ENCODE assay signal across 8 cellular contexts in genomic region chr10:133520193-133520738, GRCh38. TPM values are rescaled to one million over a fixed set of nuclear protein-coding genes. Genes with fewer than 3 reads are reported as not detected.
DNase-seq lines count a peak whose midpoint lies in the region; ATAC-seq and TF ChIP-seq lines count a peak whose summit lies in the region.

No MANE protein-coding gene starts in this region.

- H3K4me1 Mint-ChIP-seq in naive B cell = peaks cover 0 to 12% (median 0%) of the 10 kb centered on the region in 3 donors
- peaks cover 4 to 13% of the 10 kb centered on the region in 2 donors for H3K4me1 Mint-ChIP-seq in stimulated activated naive B cell treated with anti-CD40 and anti-IgM and Interleukin-4, amounts not matched to agents 10 μg/mL and 1 μg/mL and 100 μg/mL, for 72 hours

- peaks cover 9 to 39% (median 19%) of the 10 kb centered on the region in 3 donors for H3K27me3 Mint-ChIP-seq in naive B cell
- peaks cover 20 to 39% of the 10 kb centered on the region in 2 donors for H3K27me3 Mint-ChIP-seq in stimulated activated naive B cell treated with anti-CD40 and anti-IgM and Interleukin-4, amounts not matched to agents 10 μg/mL and 1 μg/mL and 100 μg/mL, for 72 hours

- peak; percentile 68 for TF ChIP-seq CTCF in AG10803 (conservative IDR thresholded peaks at IDR 0.05; ENCODE audit: low read length)

- H3K27ac Mint-ChIP-seq in naive B cell = peak overlapping the region in 2 of 6 donors; percentile 7 to 26
- H3K27ac Mint-ChIP-seq in stimulated activated naive B cell treated with anti-CD40 and anti-IgM and Interleukin-4, amounts not matched to agents 10 μg/mL and 1 μg/mL and 100 μg/mL, for 72 hours = peak overlapping the region; percentile 25

- peak overlapping the region in 7 of 8 donors; percentile 52 to 84 (median 70) for H3K4me3 Mint-ChIP-seq in naive B cell
- peak overlapping the region; percentile 68 to 79 for H3K4me3 Mint-ChIP-seq in stimulated activated naive B cell treated with anti-CD40 and anti-IgM and Interleukin-4, amounts not matched to agents 10 μg/mL and 1 μg/mL and 100 μg/mL, for 72 hours

- ATAC-seq in GM18520 (IDR thresholded peaks at IDR 0.05; ENCODE audit: unreplicated experiment) (peak; percentile 68), HG03064 (IDR thresholded peaks at IDR 0.05; ENCODE audit: low read depth, unreplicated experiment) (peak; percentile 94), naive B cell (ENCODE audit: low read depth in 2 of 2) (peak; percentile 98 to 99)
- peak; percentile 99 for ATAC-seq in stimulated activated naive B cell treated with anti-CD40 and anti-IgM and Interleukin-4, amounts not matched to agents 10 μg/mL and 1 μg/mL and 100 μg/mL, for 72 hours (replicated peaks)

- H3K4me3 ChIP-seq in AG10803 (ENCODE audit: low read length) = peak overlapping the region; percentile 69

- DNase-seq in AG10803 (ENCODE audit: low read depth) (peak; percentile 63), epidermal melanocyte (ENCODE audit: insufficient read length, low spot score) (peak; percentile 50), naive B cell (peak; percentile 80)
- peak; percentile 56 for DNase-seq in NK-92 treated with Interleukin-12 subunit alpha and Interleukin-12 subunit beta, amount 100 ng/mL, for 24 hours (lab: John Stamatoyannopoulos, UW)
- DNase-seq in activated CD8-positive, alpha-beta memory T cell treated with anti-CD3 and anti-CD28 coated beads for 48 hours (ENCODE audit: low read depth in 2 of 3, low spot score in 2 of 3) = peak; percentile 77 to 98 (median 96)
- peak; percentile 85 for DNase-seq in stimulated activated naive B cell treated with anti-CD40 and anti-IgM and Interleukin-4, amounts not matched to agents 10 μg/mL and 1 μg/mL and 100 μg/mL, for 72 hours

- H3K36me3 Mint-ChIP-seq in naive B cell = peaks cover 10% of the 10 kb centered on the region in 2 donors
- H3K36me3 Mint-ChIP-seq in stimulated activated naive B cell treated with anti-CD40 and anti-IgM and Interleukin-4, amounts not matched to agents 10 μg/mL and 1 μg/mL and 100 μg/mL, for 72 hours = peaks cover 0 to 2% of the 10 kb centered on the region in 2 donors

- peaks cover 7 to 37% (median 20%) of the 10 kb centered on the region in 7 donors for H3K9me3 Mint-ChIP-seq in naive B cell
- peaks cover 0 to 9% of the 10 kb centered on the region in 2 donors for H3K9me3 Mint-ChIP-seq in stimulated activated naive B cell treated with anti-CD40 and anti-IgM and Interleukin-4, amounts not matched to agents 10 μg/mL and 1 μg/mL and 100 μg/mL, for 72 hours

RNA-seq across cellular contexts. Expression of gene CYP2E1, which starts 6.9 kb away (rescaled TPM):
- under 1 TPM in 1 of 6 donors, not detected in 5; 0.04 TPM for polyA plus RNA-seq in naive B cell (ENCODE audit: low read depth in 6 of 6)

RNA-seq across cellular contexts. Expression of gene SYCE1, which starts 45.1 kb away (rescaled TPM):
- 1 to 10 TPM in 1 of 6 donors, under 1 TPM in 1, not detected in 4; 0.45 to 2.2 TPM for polyA plus RNA-seq in naive B cell (ENCODE audit: low read depth in 6 of 6)

Comparison
In these comparisons a context has a peak if more than half of its experiments do, and no peak if none do; other contexts are left out.
1. Peak in every context shown above with its lines: DNase-seq, ATAC-seq and H3K4me3 ChIP-seq.